1 cellular context compared by ENCODE assay signal in genomic region chr10:132296671-132297443, GRCh38.
TF ChIP-seq lines count a peak whose summit lies in the region.

No MANE protein-coding gene starts in this region.

TF ChIP-seq in H1, 55 proteins besides CTCF, POLR2A, EP300 and RAD21:
- TF ChIP-seq SAP30 (IDR thresholded peaks at IDR 0.05; ENCODE audit: insufficient read depth, insufficient replicate concordance, low read length) = no peak
- TF ChIP-seq TAF1 (IDR thresholded peaks at IDR 0.05; ENCODE audit: low read depth, low read length) = no peak
- no peak for TF ChIP-seq PHF8 (conservative IDR thresholded peaks at IDR 0.05; ENCODE audit: low read depth, low read length)
- no peak for TF ChIP-seq BACH1 (IDR thresholded peaks at IDR 0.05; ENCODE audit: low read length)
- TF ChIP-seq HDAC6 (IDR thresholded peaks at IDR 0.05; ENCODE audit: low read depth, low read length) = no peak
- TF ChIP-seq SIX5 (IDR thresholded peaks at IDR 0.05; ENCODE audit: low read depth, low read length) = no peak
- TF ChIP-seq CBX5 (IDR thresholded peaks at IDR 0.05; ENCODE audit: low read depth, low read length) = no peak
- no peak for TF ChIP-seq POLR2AphosphoS5 (IDR thresholded peaks at IDR 0.05; ENCODE audit: low read depth, low read length)
- TF ChIP-seq CREB1 (IDR thresholded peaks at IDR 0.05) = no peak
- no peak for TF ChIP-seq SP4 (IDR thresholded peaks at IDR 0.05; ENCODE audit: low read length)
- TF ChIP-seq KDM5A (IDR thresholded peaks at IDR 0.05; ENCODE audit: low read length) = no peak
- no peak for TF ChIP-seq SP1 (IDR thresholded peaks at IDR 0.05; ENCODE audit: low read depth, low read length)
- no peak for TF ChIP-seq TAF7 (optimal IDR thresholded peaks at IDR 0.05; ENCODE audit: borderline replicate concordance, low read depth, low read length)
TF ChIP-seq in H1: peak in this region for 0.
